32 cellular contexts compared by ENCODE assay signal in genomic region chr6:48809700-48810099, GRCh38.
"Had no signal": no experiment of that assay in that cellular context is flagged by ENCODE, and none has a peak within 500 bp of the region (broad histone marks: within the 10 kb centered on the region; RNA-seq: fewer than 3 reads in every experiment).

No MANE protein-coding gene starts in this region.

- DNase-seq: activated CD4-positive, alpha-beta memory T cell treated with anti-CD3 and anti-CD28 coated beads, Interleukin-2, amount 10 ng/mL, durations not matched to agents 7 days and 5 days; activated CD4-positive, alpha-beta T cell treated with anti-CD3 and anti-CD28 coated beads for 1 hour; activated CD4-positive, alpha-beta T cell treated with anti-CD3 and anti-CD28 coated beads for 48 hours; activated CD4-positive, CD25-positive, alpha-beta regulatory T cell; activated CD8-positive, alpha-beta memory T cell treated with anti-CD3 and anti-CD28 coated beads for 24 hours; activated CD8-positive, alpha-beta memory T cell treated with anti-CD3 and anti-CD28 coated beads, Interleukin-2, amount 10 ng/mL, durations not matched to agents 7 days and 5 days; activated CD8-positive, alpha-beta memory T cell treated with anti-CD3 and anti-CD28 coated beads, Interleukin-2, amount 50 U/mL, for 48 hours; activated effector memory CD4-positive, alpha-beta T cell treated with Interleukin-2 at 50 U/mL for 16 hours; activated naive CD4-positive, alpha-beta T cell treated with anti-CD3 and anti-CD28 coated beads, Interleukin-2, amount 10 ng/mL, durations not matched to agents 7 days and 5 days; activated naive CD8-positive, alpha-beta T cell treated with anti-CD3 and anti-CD28 coated beads for 36 hours; activated T-cell treated with anti-CD3 and anti-CD28 coated beads, Interleukin-2, amount 50 U/mL, for 48 hours; amniotic stem cell; aorta; brain microvascular endothelial cell; central memory CD4-positive, alpha-beta T cell; Kasumi-1; MG63; NCI-H1092; NCI-H1436 treated with DMSO at 0.1 percent for 48 hours; NCI-H1694 treated with DMSO at 0.1 percent for 48 hours; NCI-H2029; NCI-H345; NCI-H524 treated with DMSO at 0.1 percent for 48 hours; NCI-H748 treated with DMSO at 0.1 percent for 48 hours; OCI-M1; SHP77; SJCRH30; SW 1271; T-helper 1 cell; T-helper 2 cell; T1000; WERI-Rb-1 had no signal

- ATAC-seq: activated CD8-positive, alpha-beta memory T cell treated with anti-CD3 and anti-CD28 coated beads, Interleukin-2, amount 10 ng/mL, durations not matched to agents 7 days and 5 days had no signal

- H3K4me1 ChIP-seq: SJCRH30 had no signal

- H3K27ac Mint-ChIP-seq: activated CD4-positive, alpha-beta memory T cell treated with anti-CD3 and anti-CD28 coated beads, Interleukin-2, amount 10 ng/mL, durations not matched to agents 7 days and 5 days; activated CD8-positive, alpha-beta memory T cell treated with anti-CD3 and anti-CD28 coated beads, Interleukin-2, amount 10 ng/mL, durations not matched to agents 7 days and 5 days; activated naive CD4-positive, alpha-beta T cell treated with anti-CD3 and anti-CD28 coated beads, Interleukin-2, amount 10 ng/mL, durations not matched to agents 7 days and 5 days; activated naive CD8-positive, alpha-beta T cell treated with anti-CD3 and anti-CD28 coated beads for 36 hours had no signal

- H3K9me3 Mint-ChIP-seq: activated naive CD4-positive, alpha-beta T cell treated with anti-CD3 and anti-CD28 coated beads, Interleukin-2, amount 10 ng/mL, durations not matched to agents 7 days and 5 days; activated naive CD8-positive, alpha-beta T cell treated with anti-CD3 and anti-CD28 coated beads for 36 hours had no signal

- H3K27me3 Mint-ChIP-seq: activated CD4-positive, alpha-beta memory T cell treated with anti-CD3 and anti-CD28 coated beads, Interleukin-2, amount 10 ng/mL, durations not matched to agents 7 days and 5 days; activated CD8-positive, alpha-beta memory T cell treated with anti-CD3 and anti-CD28 coated beads, Interleukin-2, amount 10 ng/mL, durations not matched to agents 7 days and 5 days; activated naive CD4-positive, alpha-beta T cell treated with anti-CD3 and anti-CD28 coated beads, Interleukin-2, amount 10 ng/mL, durations not matched to agents 7 days and 5 days; activated naive CD8-positive, alpha-beta T cell treated with anti-CD3 and anti-CD28 coated beads for 36 hours had no signal

- H3K27ac ChIP-seq: brain microvascular endothelial cell, SJCRH30, WERI-Rb-1 had no signal

- H3K36me3 Mint-ChIP-seq: activated CD8-positive, alpha-beta memory T cell treated with anti-CD3 and anti-CD28 coated beads, Interleukin-2, amount 10 ng/mL, durations not matched to agents 7 days and 5 days; activated naive CD4-positive, alpha-beta T cell treated with anti-CD3 and anti-CD28 coated beads, Interleukin-2, amount 10 ng/mL, durations not matched to agents 7 days and 5 days; activated naive CD8-positive, alpha-beta T cell treated with anti-CD3 and anti-CD28 coated beads for 36 hours had no signal

- H3K4me1 Mint-ChIP-seq: activated CD4-positive, alpha-beta memory T cell treated with anti-CD3 and anti-CD28 coated beads, Interleukin-2, amount 10 ng/mL, durations not matched to agents 7 days and 5 days; activated naive CD4-positive, alpha-beta T cell treated with anti-CD3 and anti-CD28 coated beads, Interleukin-2, amount 10 ng/mL, durations not matched to agents 7 days and 5 days; activated naive CD8-positive, alpha-beta T cell treated with anti-CD3 and anti-CD28 coated beads for 36 hours had no signal

- H3K9me3 ChIP-seq: MG63, SJCRH30 had no signal

- H3K27me3 ChIP-seq: brain microvascular endothelial cell, MG63, SJCRH30 had no signal

- H3K36me3 ChIP-seq: brain microvascular endothelial cell, MG63, SJCRH30, WERI-Rb-1 had no signal

- H3K4me3 ChIP-seq: MG63, SJCRH30 had no signal

- H3K4me3 Mint-ChIP-seq: activated CD4-positive, alpha-beta memory T cell treated with anti-CD3 and anti-CD28 coated beads, Interleukin-2, amount 10 ng/mL, durations not matched to agents 7 days and 5 days; activated CD8-positive, alpha-beta memory T cell treated with anti-CD3 and anti-CD28 coated beads, Interleukin-2, amount 10 ng/mL, durations not matched to agents 7 days and 5 days; activated naive CD4-positive, alpha-beta T cell treated with anti-CD3 and anti-CD28 coated beads, Interleukin-2, amount 10 ng/mL, durations not matched to agents 7 days and 5 days; activated naive CD8-positive, alpha-beta T cell treated with anti-CD3 and anti-CD28 coated beads for 36 hours had no signal
